ENCODE assay signal across 18 cellular contexts in the genomic region with DNA sequence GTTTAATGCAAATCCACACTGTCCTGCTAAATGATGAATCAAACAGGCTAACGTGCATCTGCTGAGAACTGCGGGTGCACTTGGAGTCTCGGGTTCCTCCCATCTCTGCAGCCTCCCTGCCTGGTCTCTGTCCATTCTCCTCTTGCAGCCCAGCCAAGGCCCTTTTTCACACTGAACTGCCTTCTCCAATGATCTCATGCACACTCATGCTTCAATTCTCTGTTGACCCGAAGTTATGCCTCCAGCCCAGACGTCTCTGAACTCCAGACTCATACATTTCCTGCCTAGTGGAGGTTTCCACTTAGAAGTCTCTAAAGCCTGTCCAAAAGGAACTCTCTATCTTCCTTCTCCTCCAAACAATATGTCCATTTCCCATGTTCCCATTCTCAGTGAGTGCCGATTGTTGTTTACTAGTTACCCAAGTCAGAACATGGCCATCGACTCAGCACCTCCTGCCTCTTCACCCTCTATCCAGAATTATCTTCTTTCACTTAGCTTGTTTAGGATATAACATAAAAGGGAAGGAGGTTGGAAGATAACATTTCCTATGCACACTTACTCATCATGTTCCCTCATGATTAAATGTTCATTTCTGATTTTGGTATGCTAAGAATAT.
DNase-seq lines count a peak whose midpoint lies in the region; ATAC-seq, FAIRE-seq and TF ChIP-seq lines count a peak whose summit lies in the region.
"Had no signal": no experiment of that assay in that cellular context is flagged by ENCODE, and none has a peak within 500 bp of the region (broad histone marks: within the 10 kb centered on the region; RNA-seq: fewer than 3 reads in every experiment).

No MANE protein-coding gene starts in this region.

- H3K4me1 ChIP-seq in H1 (replicated peaks in 1 of 4; ENCODE audit: control insufficient read depth in 3 of 4, insufficient read depth in 4 of 4, low read length in 3 of 4) = peaks cover 0 to 3% (median 2%) of the 10 kb centered on the region in 4 experiments; a peak in 5 of 7 replicates
- H3K4me1 ChIP-seq: colonic mucosa had no signal

- no peak overlapping the region for H3K4me2 ChIP-seq in H1 (ENCODE audit: insufficient read depth in 1 of 2, low read depth in 2 of 2, low read length in 2 of 2)

- no peaks in the 10 kb centered on the region for H3K23me2 ChIP-seq in H1 (ENCODE audit: low read depth, low read length)

- no peak for ATAC-seq in GM19397 (IDR thresholded peaks at IDR 0.05; ENCODE audit: unreplicated experiment)
- ATAC-seq: stimulated activated naive CD8-positive, alpha-beta T cell treated with anti-CD3 and anti-CD28 coated beads, Interleukin-15, Interleukin-2, amounts not matched to agents 100 U/mL and 50 U/mL, for 24 hours had no signal

- no peak overlapping the region for H2BK20ac ChIP-seq in H1 (ENCODE audit: low read length)

- TF ChIP-seq EP300 in H1 (IDR thresholded peaks at IDR 0.05; ENCODE audit: borderline replicate concordance in 1 of 2, low read depth in 2 of 2, low read length in 2 of 2) = no peak

- H2BK15ac ChIP-seq in H1 (ENCODE audit: low read length) = no peak overlapping the region

- 93% methylated on average over 7 of the region's 7 CpGs; no CpG with 5 or more reads in 1 of the 2 experiments for WGBS in H1 (ENCODE audit: extremely low coverage in 1 of 2, insufficient coverage in 1 of 2, insufficient read length in 1 of 2, insufficient replicate concordance in 2 of 2, low coverage in 1 of 2, low lambda C conversion rate in 2 of 2, missing lambda C conversion rate in 1 of 2), 2 experiments

- H4K5ac ChIP-seq in H1 (ENCODE audit: insufficient read length, low read depth, low read length) = no peak overlapping the region

- no peaks in the 10 kb centered on the region for H3K79me2 ChIP-seq in H1 (ENCODE audit: control insufficient read depth in 1 of 2, insufficient read depth in 2 of 2, low read length in 2 of 2)

- H3K4ac ChIP-seq in H1 (replicated peaks; ENCODE audit: insufficient read length, low read depth, low read length) = no peak overlapping the region

- peaks cover 8 to 9% of the 10 kb centered on the region in 2 experiments; a peak in 3 of 4 replicates for H3K9me3 ChIP-seq in H1 (ENCODE audit: insufficient read depth in 2 of 2, low read depth in 1 of 2, low read length in 1 of 2)
- H3K9me3 ChIP-seq: colonic mucosa, ovary had no signal

- no peak overlapping the region for H2BK12ac ChIP-seq in H1 (ENCODE audit: low read depth, low read length)

- no peak for FAIRE-seq in H1 (lab: Jason Lieb, UNC)
- no peak for FAIRE-seq in urothelium cell line (lab: Jason Lieb, UNC)

- H3K36me3 ChIP-seq in H1 (ENCODE audit: control insufficient read depth in 2 of 4, insufficient read depth in 4 of 4, low read length in 3 of 4) = no peaks in the 10 kb centered on the region
- H3K36me3 ChIP-seq: colonic mucosa, ovary had no signal

- no peaks in the 10 kb centered on the region for H3K27me3 ChIP-seq in H1 (replicated peaks in 1 of 4; ENCODE audit: control insufficient read depth in 3 of 4, extremely low read depth in 1 of 4, insufficient read depth in 3 of 4, low read length in 3 of 4)
- H3K27me3 ChIP-seq: colonic mucosa, ovary had no signal

- H2BK5ac ChIP-seq in H1 (ENCODE audit: low read depth, low read length) = no peak overlapping the region

- CTCF ChIA-PET in H1 (lab: Charles Lee; ENCODE audit: partially characterized antibody) = no interaction called here

- no peak overlapping the region for H3K9ac ChIP-seq in H1 (replicated peaks in 1 of 4; ENCODE audit: extremely low read depth in 1 of 4, low read depth in 3 of 4, low read length in 3 of 4)

- H2AFZ ChIP-seq in H1 (ENCODE audit: low read length) = 0 out of 2 replicates have a peak overlapping the region, but pooled peaks have one; percentile 53

- TF ChIP-seq RAD21 in H1 (IDR thresholded peaks at IDR 0.05 in 1 of 2, conservative IDR thresholded peaks at IDR 0.05 in 1 of 2; ENCODE audit: low read depth in 2 of 2, low read length in 2 of 2) = no peak

- H3K4me3 ChIP-seq in H1 (ENCODE audit: extremely low read depth in 1 of 4, insufficient read depth in 2 of 4, low read depth in 3 of 4, low read length in 4 of 4) = no peak overlapping the region
- H3K4me3 ChIP-seq: colonic mucosa, lung, ovary had no signal

- H4K8ac ChIP-seq in H1 (ENCODE audit: extremely low read depth, insufficient read depth, low read length) = no peak overlapping the region

- H3K56ac ChIP-seq in H1 (replicated peaks; ENCODE audit: insufficient read length, low read depth, low read length) = no peak overlapping the region

- no peak for TF ChIP-seq CTCF in H1 (IDR thresholded peaks at IDR 0.05; ENCODE audit: control extremely low read depth in 1 of 3, insufficient read depth in 1 of 3, low read depth in 1 of 3, low read length in 3 of 3)

- H4K91ac ChIP-seq in H1 (replicated peaks; ENCODE audit: insufficient read length, low read length) = no peak overlapping the region

- no peaks in the 10 kb centered on the region for H4K20me1 ChIP-seq in H1 (replicated peaks in 1 of 2; ENCODE audit: control insufficient read depth in 1 of 2, insufficient read depth in 2 of 2, low read length in 2 of 2)

- H3K27ac ChIP-seq in H1 (ENCODE audit: low read depth, low read length) = no peak overlapping the region
- H3K27ac ChIP-seq: colonic mucosa, ovary had no signal

- no peak overlapping the region for H3K18ac ChIP-seq in H1 (ENCODE audit: extremely low read depth, low read length)

- POLR2A ChIA-PET in H1 (lab: Charles Lee; ENCODE audit: partially characterized antibody) = no interaction called here

- H3K23ac ChIP-seq in H1 (ENCODE audit: insufficient read length) = no peak overlapping the region

- no peak overlapping the region for H2AK5ac ChIP-seq in H1 (ENCODE audit: low read depth, low read length)

- H2BK120ac ChIP-seq in H1 (replicated peaks; ENCODE audit: low read depth, low read length) = peak overlapping the region; percentile 15

- peak; percentile 74 for DNase-seq in NCI-H226
- no peak for DNase-seq in H1 (ENCODE audit: low read depth in 1 of 2, low spot score in 2 of 2)
- DNase-seq in left kidney (ENCODE audit: low read depth, low spot score) = peak; percentile 41
- peak; percentile 16 for DNase-seq in urothelium cell line (ENCODE audit: low spot score)
- no peak for DNase-seq in activated CD8-positive, alpha-beta memory T cell treated with anti-CD3 and anti-CD28 coated beads, Interleukin-2, amount 50 U/mL, for 48 hours
- no peak for DNase-seq in HPDE6-E6E7 (ENCODE audit: extremely low spot score)
- DNase-seq: activated CD4-positive, alpha-beta memory T cell treated with anti-CD3 and anti-CD28 coated beads for 36 hours; activated naive CD4-positive, alpha-beta T cell treated with anti-CD3 and anti-CD28 coated beads for 36 hours; CD4-positive, alpha-beta memory T cell; colonic mucosa; foreskin melanocyte; Karpas-422; ovary; stimulated activated CD4-positive, alpha-beta T cell treated with anti-CD3 and anti-CD28 coated beads, Interleukin-4, amount 100 ng/mL, for 24 hours; stimulated activated naive CD8-positive, alpha-beta T cell treated with anti-CD3 and anti-CD28 coated beads, Interleukin-15, Interleukin-2, amounts not matched to agents 100 U/mL and 50 U/mL, for 24 hours; T1000 had no signal

- H3K79me1 ChIP-seq in H1 (ENCODE audit: low read depth, low read length) = no peaks in the 10 kb centered on the region

- no peak for TF ChIP-seq POLR2A in H1 (IDR thresholded peaks at IDR 0.05; ENCODE audit: control extremely low read depth in 1 of 2, low read depth in 2 of 2, low read length in 2 of 2)

- H3K14ac ChIP-seq in H1 (ENCODE audit: insufficient read length) = no peak overlapping the region

TF ChIP-seq in H1, 55 proteins besides CTCF, POLR2A, EP300 and RAD21:
- no peak for TF ChIP-seq ASH2L (IDR thresholded peaks at IDR 0.05; ENCODE audit: low read length)
- no peak for TF ChIP-seq SIRT6 (IDR thresholded peaks at IDR 0.05; ENCODE audit: low read length)
- no peak for TF ChIP-seq CBX5 (IDR thresholded peaks at IDR 0.05; ENCODE audit: low read depth, low read length)
- no peak for TF ChIP-seq NANOG (IDR thresholded peaks at IDR 0.05; ENCODE audit: insufficient read depth, low read depth, low read length, poor library complexity, severe bottlenecking)
- TF ChIP-seq SRF (IDR thresholded peaks at IDR 0.05; ENCODE audit: low read depth, low read length) = no peak
- no peak for TF ChIP-seq TEAD4 (IDR thresholded peaks at IDR 0.05; ENCODE audit: low read depth, low read length)
- TF ChIP-seq, protein P1, sequence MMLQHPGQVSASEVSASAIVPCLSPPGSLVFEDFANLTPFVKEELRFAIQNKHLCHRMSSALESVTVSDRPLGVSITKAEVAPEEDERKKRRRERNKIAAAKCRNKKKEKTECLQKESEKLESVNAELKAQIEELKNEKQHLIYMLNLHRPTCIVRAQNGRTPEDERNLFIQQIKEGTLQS (IDR thresholded peaks at IDR 0.05; ENCODE audit: insufficient read depth, low read depth, low read length) = no peak
- TF ChIP-seq BCL11A (IDR thresholded peaks at IDR 0.05; ENCODE audit: low read depth in 2 of 2, low read length in 2 of 2) = no peak
- no peak for TF ChIP-seq TAF7 (optimal IDR thresholded peaks at IDR 0.05; ENCODE audit: borderline replicate concordance, low read depth, low read length)
- no peak for TF ChIP-seq KDM1A (IDR thresholded peaks at IDR 0.05; ENCODE audit: borderline replicate concordance, low read length)
- TF ChIP-seq POLR2AphosphoS5 (IDR thresholded peaks at IDR 0.05; ENCODE audit: low read depth, low read length) = no peak

Comparison
In these comparisons a context has a peak if more than half of its experiments do, and no peak if none do; other contexts are left out.
1. DNase-seq: peak in NCI-H226 (single experiment), left kidney (single experiment) and urothelium cell line (single experiment); none in H1 (0 of 2), activated CD8-positive, alpha-beta memory T cell treated with anti-CD3 and anti-CD28 coated beads, Interleukin-2, amount 50 U/mL, for 48 hours (single experiment) and HPDE6-E6E7 (single experiment).